ENCODE assay signal across 1 cellular context in genomic region chr9:33946779-33947535, GRCh38.
TF ChIP-seq lines count a peak whose summit lies in the region.

No MANE protein-coding gene starts in this region.

TF ChIP-seq in SK-N-SH, 30 proteins besides CTCF, POLR2A, EP300 and RAD21 (continued from another document):
- TF ChIP-seq SMC3 (IDR thresholded peaks at IDR 0.05; ENCODE audit: low read depth, low read length) (no peak), ELF1 (IDR thresholded peaks at IDR 0.05) (peak; percentile 32; the same call in 1 of the 2 replicates), USF2 (IDR thresholded peaks at IDR 0.05; ENCODE audit: borderline replicate concordance, low read depth, low read length) (no peak), CHD2 (IDR thresholded peaks at IDR 0.05; ENCODE audit: low read length, partially characterized antibody) (no peak), RCOR1 (IDR thresholded peaks at IDR 0.05; ENCODE audit: low read length) (no peak), IRF3 (IDR thresholded peaks at IDR 0.05; ENCODE audit: low read depth, low read length) (no peak), GATA2 (CRISPR knock-in tag; IDR thresholded peaks at IDR 0.05) (no peak), FOXM1 (IDR thresholded peaks at IDR 0.05; ENCODE audit: low read depth) (0 out of 2 replicates have a peak, but pooled peaks have one; percentile 43), POLR2AphosphoS5 (IDR thresholded peaks at IDR 0.05; ENCODE audit: low read depth, low read length) (peak; percentile 84; the same call in 1 of the 2 replicates), JUND (IDR thresholded peaks at IDR 0.05) (peak; percentile 92), SIN3A (IDR thresholded peaks at IDR 0.05; ENCODE audit: borderline replicate concordance, low read depth, low read length) (peak; percentile 60; the same call in 1 of the 2 replicates), FOXJ3 (CRISPR knock-in tag; IDR thresholded peaks at IDR 0.05) (no peak), EZH2phosphoT487 (IDR thresholded peaks at IDR 0.05; ENCODE audit: borderline replicate concordance, low read depth) (no peak), YY1 (IDR thresholded peaks at IDR 0.05; ENCODE audit: low read depth) (no peak), USF1 (IDR thresholded peaks at IDR 0.05; ENCODE audit: borderline replicate concordance, low read depth) (no peak), FOSL2 (IDR thresholded peaks at IDR 0.05; ENCODE audit: borderline replicate concordance, low read depth) (peak; percentile 91; the same call in 1 of the 2 replicates), GABPA (IDR thresholded peaks at IDR 0.05; ENCODE audit: low read depth) (peak; percentile 17; the same call in 1 of the 2 replicates), RXRA (IDR thresholded peaks at IDR 0.05; ENCODE audit: borderline replicate concordance, low read depth) (peak; percentile 83; the same call in 1 of the 2 replicates), TCF12 (IDR thresholded peaks at IDR 0.05) (peak; percentile 98), MAX (IDR thresholded peaks at IDR 0.05; ENCODE audit: low read depth) (peak; percentile 63), REST (IDR thresholded peaks at IDR 0.05; ENCODE audit: low read depth, low read length) (0 out of 2 replicates have a peak, but pooled peaks have one; percentile 17)
